Comparison of ENCODE assay signal across 7 cellular contexts in genomic region chr1:35202048-35202719, GRCh38. TPM values are rescaled to one million over a fixed set of nuclear protein-coding genes. Genes with fewer than 3 reads are reported as not detected.
A peak's percentile ranks its signal among the peaks of the same experiment; 100 is the strongest.
DNase-seq lines count a peak whose midpoint lies in the region; ATAC-seq and TF ChIP-seq lines count a peak whose summit lies in the region.

No MANE protein-coding gene starts in this region.

- peak; percentile 95 to 96 for ATAC-seq in lower lobe of right lung

- intact Hi-C loops in lower lobe of right lung (cut with DNase I): no loop called here

- no peaks in the 10 kb centered on the region for H3K4me1 ChIP-seq in lower lobe of right lung

- TF ChIP-seq CTCF in GM13977 (IDR thresholded peaks at IDR 0.05; ENCODE audit: extremely low read depth, insufficient read depth, missing control alignments) (peak; percentile 86), lower lobe of right lung (IDR thresholded peaks at IDR 0.05) (peak; percentile 90)

- H3K4me3 ChIP-seq in lower lobe of right lung: no peak overlapping the region

- H3K27me3 ChIP-seq in lower lobe of right lung (ENCODE audit: low read depth): no peaks in the 10 kb centered on the region

- H3K27ac ChIP-seq in lower lobe of right lung: no peak overlapping the region

- DNase-seq in GM13977 (ENCODE audit: low spot score): peak; percentile 77
- peak; percentile 60 for DNase-seq in HK-2 (ENCODE audit: unreplicated experiment)
- peak; percentile 88 for DNase-seq in NCI-H69 (lab: John Stamatoyannopoulos, UW)
- DNase-seq in activated CD4-positive, alpha-beta T cell treated with anti-CD3 and anti-CD28 coated beads, Interleukin-2, amount 50 U/mL, for 4 hours: peak; percentile 58 to 60
- peak; percentile 45 for DNase-seq in effector CD8-positive, alpha-beta T cell (lab: John Stamatoyannopoulos, UW)
- no peak for DNase-seq in lower lobe of right lung
- peak; percentile 58 for DNase-seq in stimulated activated CD8-positive, alpha-beta memory T cell treated with anti-CD3 and anti-CD28 coated beads, Interleukin-12 subunit alpha, Interleukin-12 subunit beta, amount 100 ng/mL, for 1 hour (ENCODE audit: low read depth)

- no peaks in the 10 kb centered on the region for H3K36me3 ChIP-seq in lower lobe of right lung

- in situ Hi-C loops in GM13977 (cut with MboI; ENCODE audit: low pct_unique_long_range_greater_than_20kb, low sequenced_read_pairs, unreplicated experiment): loop anchor here (10.0 kb wide), 1 partner anchor 93 kb away; no protein-coding TSS in a partner anchor

- H3K9me3 ChIP-seq in lower lobe of right lung: no peaks in the 10 kb centered on the region

RNA-seq across cellular contexts. Expression of gene SFPQ, which starts 9.2 kb away (rescaled TPM):
- 182 TPM for total RNA-seq in lower lobe of right lung
